13 cellular contexts compared by ENCODE assay signal in the genomic region with DNA sequence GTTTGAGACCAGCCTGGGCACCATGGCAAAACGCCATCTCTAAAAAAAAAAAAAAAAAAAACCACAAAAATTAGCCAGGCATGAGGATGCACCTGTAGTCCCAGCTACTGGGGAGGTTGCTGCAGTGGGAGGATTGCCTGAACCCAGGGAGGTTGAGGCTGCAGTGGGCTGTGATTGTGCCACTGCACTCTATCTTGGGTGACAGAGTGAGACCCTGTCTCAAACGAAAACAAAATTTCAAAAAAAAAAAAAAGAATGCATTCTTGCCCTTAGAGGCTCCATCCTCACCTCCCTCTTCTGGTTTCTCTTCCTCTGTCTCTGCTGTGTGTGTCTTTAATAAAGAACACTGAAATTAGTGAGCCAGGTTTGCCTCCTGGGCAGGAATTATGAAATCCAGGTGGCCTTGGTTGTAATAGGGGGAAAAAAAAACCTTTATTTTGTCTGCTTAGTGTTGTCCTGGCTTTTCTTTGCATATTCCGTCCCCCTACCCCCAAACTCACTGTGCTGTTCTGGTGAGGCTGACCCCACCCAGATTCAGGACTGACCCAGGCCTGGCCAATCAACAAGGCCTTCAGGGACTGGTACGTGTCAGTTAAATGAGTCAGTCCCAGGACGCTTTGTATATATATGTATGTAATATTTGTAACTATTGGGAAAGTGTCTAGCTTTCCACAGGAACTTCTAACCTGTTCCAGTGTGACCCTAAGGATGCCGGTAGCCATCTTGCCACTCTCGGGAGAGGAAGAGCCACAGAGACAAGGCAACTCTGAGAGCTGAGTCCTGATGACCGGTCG.
A peak's percentile ranks its signal among the peaks of the same experiment; 100 is the strongest.
DNase-seq lines count a peak whose midpoint lies in the region; ATAC-seq and TF ChIP-seq lines count a peak whose summit lies in the region.
"Had no signal": no experiment of that assay in that cellular context is flagged by ENCODE, and none has a peak within 500 bp of the region (broad histone marks: within the 10 kb centered on the region; RNA-seq: fewer than 3 reads in every experiment).

No MANE protein-coding gene starts in this region.

- no peaks in the 10 kb centered on the region for H3K27me3 ChIP-seq in BLaER1 treated with 17β-estradiol and CSF1 and Interleukin-3, amounts not matched to agents 10 nM and 100 nM
- H3K27me3 ChIP-seq in SU-DHL-6 (ENCODE audit: low read length) (no peaks in the 10 kb centered on the region), foreskin keratinocyte (no peaks in the 10 kb centered on the region), right atrium auricular region (no peaks in the 10 kb centered on the region)

- H3K4me3 ChIP-seq in BLaER1 treated with 17β-estradiol and CSF1 and Interleukin-3, amounts not matched to agents 10 nM and 100 nM, result no peak overlapping the region
- H3K4me3 ChIP-seq in SU-DHL-6 (ENCODE audit: insufficient read depth, low read length, poor library complexity, severe bottlenecking) (no peak overlapping the region), right atrium auricular region (no peak overlapping the region)

- H3K9me3 Mint-ChIP-seq in activated T-cell treated with anti-CD3 and anti-CD28 coated beads, Interleukin-2, amount 50 U/mL, for 4 hours, result no peaks in the 10 kb centered on the region
- H3K9me3 Mint-ChIP-seq: activated naive CD4-positive, alpha-beta T cell treated with anti-CD3 and anti-CD28 coated beads, Interleukin-2, amount 50 U/mL, for 24 hours had no signal

- peaks cover 7% of the 10 kb centered on the region for H3K36me3 Mint-ChIP-seq in activated T-cell treated with anti-CD3 and anti-CD28 coated beads, Interleukin-2, amount 50 U/mL, for 4 hours (ENCODE audit: insufficient read depth)

- peak; percentile 78 to 89 for DNase-seq in foreskin keratinocyte
- no peak for DNase-seq in right atrium auricular region (ENCODE audit: low spot score)
- no peak for DNase-seq in GM20000 (ENCODE audit: low spot score)
- no peak for DNase-seq in activated T-cell treated with anti-CD3 and anti-CD28 coated beads, Interleukin-2, amount 50 U/mL, for 4 hours
- DNase-seq in substantia nigra (lab: John Stamatoyannopoulos, UW), result no peak
- DNase-seq: DMS79 treated with DMSO at 0.1 percent for 48 hours; Kasumi-1; NCI-H2171 treated with DMSO at 0.1 percent for 48 hours; stimulated activated CD8-positive, alpha-beta memory T cell treated with anti-CD3 and anti-CD28 coated beads, Interleukin-4, amount 100 ng/mL, for 48 hours had no signal

- TF ChIP-seq CTCF in SU-DHL-6 (IDR thresholded peaks at IDR 0.05; ENCODE audit: insufficient read depth, low read length, poor library complexity, severe bottlenecking), result no peak
- no peak for TF ChIP-seq CTCF in foreskin keratinocyte (conservative IDR thresholded peaks at IDR 0.05)
- TF ChIP-seq CTCF in right atrium auricular region (IDR thresholded peaks at IDR 0.05), result no peak
- no peak for TF ChIP-seq CTCF in GM20000 (IDR thresholded peaks at IDR 0.05; ENCODE audit: extremely low read depth, missing control alignments)

- H3K4me2 ChIP-seq in BLaER1 treated with 17β-estradiol and CSF1 and Interleukin-3, amounts not matched to agents 10 nM and 100 nM, result peak overlapping the region in 7 of 11 experiments; percentile 6 to 46 (median 30); a peak in 6 of 22 replicates
- H3K4me2 ChIP-seq in SU-DHL-6 (ENCODE audit: low read depth, low read length, poor library complexity, severe bottlenecking), result peak overlapping the region; percentile 37

- peak; percentile 30 for ATAC-seq in HG02798 (IDR thresholded peaks at IDR 0.05; ENCODE audit: poor library complexity, unreplicated experiment)
- ATAC-seq in foreskin keratinocyte, result peak; percentile 61
- no peak for ATAC-seq in activated T-cell treated with anti-CD3 and anti-CD28 coated beads, Interleukin-2, amount 50 U/mL, for 4 hours

- no peaks in the 10 kb centered on the region for H3K27me3 Mint-ChIP-seq in activated T-cell treated with anti-CD3 and anti-CD28 coated beads, Interleukin-2, amount 50 U/mL, for 4 hours (ENCODE audit: low read depth)
- H3K27me3 Mint-ChIP-seq: activated naive CD4-positive, alpha-beta T cell treated with anti-CD3 and anti-CD28 coated beads, Interleukin-2, amount 50 U/mL, for 24 hours had no signal

- peaks cover 0 to 15% (median 0%) of the 10 kb centered on the region in 11 experiments; a peak in 1 of 22 replicates for H3K36me3 ChIP-seq in BLaER1 treated with 17β-estradiol and CSF1 and Interleukin-3, amounts not matched to agents 10 nM and 100 nM
- H3K36me3 ChIP-seq in SU-DHL-6 (ENCODE audit: low read length) (no peaks in the 10 kb centered on the region), right atrium auricular region (no peaks in the 10 kb centered on the region)

- peaks cover 17% of the 10 kb centered on the region for H3K4me1 Mint-ChIP-seq in activated T-cell treated with anti-CD3 and anti-CD28 coated beads, Interleukin-2, amount 50 U/mL, for 4 hours (ENCODE audit: low read depth)

- H3K9me3 ChIP-seq in BLaER1 treated with 17β-estradiol and CSF1 and Interleukin-3, amounts not matched to agents 10 nM and 100 nM (replicated peaks in 1 of 11), result no peaks in the 10 kb centered on the region
- H3K9me3 ChIP-seq in SU-DHL-6 (ENCODE audit: insufficient read depth, low read length) (no peaks in the 10 kb centered on the region), right atrium auricular region (no peaks in the 10 kb centered on the region)

- H3K9ac ChIP-seq in BLaER1 treated with 17β-estradiol and CSF1 and Interleukin-3, amounts not matched to agents 10 nM and 100 nM, result no peak overlapping the region
- H3K9ac ChIP-seq in SU-DHL-6 (ENCODE audit: low read length), result no peak overlapping the region

- H3K27ac ChIP-seq in BLaER1 treated with 17β-estradiol and CSF1 and Interleukin-3, amounts not matched to agents 10 nM and 100 nM, result no peak overlapping the region
- peak overlapping the region; percentile 45 for H3K27ac ChIP-seq in SU-DHL-6 (ENCODE audit: low read depth, low read length)
- H3K27ac ChIP-seq in foreskin keratinocyte, result peak overlapping the region; percentile 86
- no peak overlapping the region for H3K27ac ChIP-seq in right atrium auricular region
- no peak overlapping the region for H3K27ac ChIP-seq in substantia nigra (ENCODE audit: low read depth, low read length, poor library complexity, severe bottlenecking)

- H2AFZ ChIP-seq in SU-DHL-6 (ENCODE audit: low read depth, low read length, severe bottlenecking), result no peak overlapping the region

- no peaks in the 10 kb centered on the region for H3K9me2 ChIP-seq in SU-DHL-6 (replicated peaks; ENCODE audit: insufficient read depth, low read length)

- H3K79me2 ChIP-seq in SU-DHL-6 (ENCODE audit: insufficient read depth, low read length), result no peaks in the 10 kb centered on the region

- H3F3A ChIP-seq in SU-DHL-6 (ENCODE audit: insufficient read depth), result peaks cover 17% of the 10 kb centered on the region

- H4K20me1 ChIP-seq in BLaER1 treated with 17β-estradiol and CSF1 and Interleukin-3, amounts not matched to agents 10 nM and 100 nM, result no peaks in the 10 kb centered on the region
- H4K20me1 ChIP-seq in SU-DHL-6 (ENCODE audit: low read depth, low read length), result no peaks in the 10 kb centered on the region

- peaks cover 2 to 55% (median 20%) of the 10 kb centered on the region in 10 experiments for H3K4me1 ChIP-seq in BLaER1 treated with 17β-estradiol and CSF1 and Interleukin-3, amounts not matched to agents 10 nM and 100 nM
- peaks cover 43% of the 10 kb centered on the region for H3K4me1 ChIP-seq in foreskin keratinocyte
- H3K4me1 ChIP-seq in right atrium auricular region, result peaks cover 0 to 2% of the 10 kb centered on the region in 2 donors

- H3K4me3 Mint-ChIP-seq in activated T-cell treated with anti-CD3 and anti-CD28 coated beads, Interleukin-2, amount 50 U/mL, for 4 hours, result no peak overlapping the region
- H3K4me3 Mint-ChIP-seq: activated naive CD4-positive, alpha-beta T cell treated with anti-CD3 and anti-CD28 coated beads, Interleukin-2, amount 50 U/mL, for 24 hours had no signal

Comparison
In these comparisons a context has a peak if more than half of its experiments do, and no peak if none do; other contexts are left out.
1. H3K27ac ChIP-seq: peak in SU-DHL-6 (single experiment) and foreskin keratinocyte (single experiment); none in BLaER1 treated with 17β-estradiol and CSF1 and Interleukin-3, amounts not matched to agents 10 nM and 100 nM (0 of 11), right atrium auricular region (0 of 2) and substantia nigra (single experiment).
2. ATAC-seq: peak in HG02798 (single experiment) and foreskin keratinocyte (single experiment); none in activated T-cell treated with anti-CD3 and anti-CD28 coated beads, Interleukin-2, amount 50 U/mL, for 4 hours (0 of 2).
3. DNase-seq: peak in foreskin keratinocyte (2 of 2); none in right atrium auricular region (single experiment), GM20000 (single experiment), activated T-cell treated with anti-CD3 and anti-CD28 coated beads, Interleukin-2, amount 50 U/mL, for 4 hours (single experiment) and substantia nigra (0 of 49).